11 cellular contexts compared by ENCODE assay signal in genomic region chr19:57324992-57325391, GRCh38.
"Had no signal": no experiment of that assay in that cellular context is flagged by ENCODE, and none has a peak within 500 bp of the region (broad histone marks: within the 10 kb centered on the region; RNA-seq: fewer than 3 reads in every experiment).

No MANE protein-coding gene starts in this region.

- H3K9me3 Mint-ChIP-seq: GM23338, H9, HFFc6 had no signal

- ATAC-seq: GM23338, HCT116 had no signal

- H2AFZ ChIP-seq: GM23248, GM23338 had no signal

- H3K4me2 ChIP-seq: GM23338 had no signal

- H3K27ac Mint-ChIP-seq: GM23338, H9, HFFc6 had no signal

- FAIRE-seq: H1, H54 had no signal

- H3K4me1 ChIP-seq: HAP-1 had no signal

- H3K4me3 ChIP-seq: GM23248, GM23338, HAP-1 had no signal

- DNase-seq: GM23248, GOT3, H7, H9, HCEC 1CT, HFFc6 had no signal

- H3K9ac ChIP-seq: GM23248 had no signal

- H3K27ac ChIP-seq: GM23248 had no signal

- H3K9me3 ChIP-seq: HAP-1 had no signal

- H3K4me3 Mint-ChIP-seq: GM23338, H9, HFFc6 had no signal
